1 cellular context compared by ENCODE assay signal in the genomic region with DNA sequence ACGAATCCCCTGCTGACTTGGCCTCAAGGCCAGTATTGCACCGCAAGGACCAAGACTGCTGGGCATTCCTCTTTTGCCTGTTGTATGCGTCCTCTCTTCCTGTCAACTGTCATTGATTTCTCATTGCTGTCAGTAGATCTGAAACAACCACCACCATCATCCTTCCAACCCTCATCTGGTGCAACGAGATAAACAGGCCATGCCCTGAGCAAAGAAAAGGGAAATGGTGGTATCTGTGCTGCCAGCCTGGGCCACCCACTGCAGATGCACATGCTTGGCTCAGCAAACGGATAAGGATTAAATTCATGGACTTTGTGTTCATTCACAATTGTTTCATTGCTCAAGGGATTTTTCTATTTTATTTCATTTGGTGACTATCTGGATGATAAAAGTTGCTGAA.
TF ChIP-seq lines count a peak whose summit lies in the region.

No MANE protein-coding gene starts in this region.

TF ChIP-seq in HCT116, 20 proteins besides CTCF, POLR2A, EP300 and RAD21 (continued from another document):
- TF ChIP-seq REST (IDR thresholded peaks at IDR 0.05; ENCODE audit: low read depth) (no peak), JUND (IDR thresholded peaks at IDR 0.05) (no peak), ZNF274 (IDR thresholded peaks at IDR 0.05; ENCODE audit: low read depth, low read length) (no peak), EGR1 (IDR thresholded peaks at IDR 0.05; ENCODE audit: low read depth) (no peak), ELF1 (IDR thresholded peaks at IDR 0.05; ENCODE audit: borderline replicate concordance, low read depth) (no peak), CBX3 (IDR thresholded peaks at IDR 0.05; ENCODE audit: low read depth) (no peak), SIN3A (IDR thresholded peaks at IDR 0.05; ENCODE audit: low read depth) (no peak)
